In genomic region chr3:116767726-116768125, GRCh38 we compare ENCODE assay signal across 9 cellular contexts. TPM values are rescaled to one million over a fixed set of nuclear protein-coding genes. Genes with fewer than 3 reads are reported as not detected.
"Had no signal": no experiment of that assay in that cellular context is flagged by ENCODE, and none has a peak within 500 bp of the region (broad histone marks: within the 10 kb centered on the region; RNA-seq: fewer than 3 reads in every experiment).

No MANE protein-coding gene starts in this region.

- FAIRE-seq: G401.6, GM12878, GM12891, GM12892, GM18507, GM19239 had no signal

- ATAC-seq: GM12878 had no signal

- DNase-seq: GDM1, GF-D8 had no signal

- H3K4me3 ChIP-seq: GM12878 had no signal

RNA-seq across cellular contexts. Expression of gene TUSC7, which starts 58.1 kb away (rescaled TPM):
- total RNA-seq: G401, GM12878 had no signal
- polyA plus RNA-seq: GM12878 had no signal
